Comparison of ENCODE assay signal across 1 cellular context in the genomic region with DNA sequence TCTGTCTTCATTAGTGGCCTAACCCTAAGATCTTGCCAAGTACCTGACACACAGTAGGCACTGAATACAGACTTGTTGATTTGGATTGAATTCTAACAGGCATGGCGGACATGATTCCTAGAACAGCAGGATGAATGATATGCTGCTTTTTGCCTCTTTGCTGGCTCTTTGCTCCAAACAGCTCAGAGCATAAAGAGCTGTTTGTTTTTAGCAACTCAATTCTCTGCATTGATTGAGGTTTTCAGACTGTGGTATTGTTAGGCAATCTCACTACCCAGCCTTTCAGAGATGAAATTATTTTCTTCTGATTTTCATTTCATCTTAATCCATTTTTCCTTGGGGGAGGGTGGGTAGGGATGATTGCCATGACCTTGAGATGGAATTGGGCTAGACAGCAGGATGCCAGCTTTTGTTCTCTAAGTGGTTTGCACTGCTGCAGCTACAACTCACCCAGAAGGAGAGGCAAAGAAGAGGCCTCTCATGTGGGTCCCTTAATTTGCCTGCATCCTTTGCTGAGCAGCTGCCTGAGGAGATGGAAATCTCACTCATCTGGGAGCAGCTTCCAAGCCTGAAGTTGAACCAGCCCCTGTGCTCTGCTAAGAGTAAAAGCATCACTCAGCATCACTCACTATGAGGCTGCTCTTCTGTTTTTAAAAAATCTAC.
TF ChIP-seq lines count a peak whose summit lies in the region.

No MANE protein-coding gene starts in this region.

TF ChIP-seq in WTC11, 78 proteins besides CTCF, POLR2A, EP300 and RAD21 (continued from another document):
- TF ChIP-seq ETV6 (CRISPR knock-in tag; IDR thresholded peaks at IDR 0.05): no peak
- TF ChIP-seq GABPB1 (CRISPR knock-in tag; IDR thresholded peaks at IDR 0.05): no peak
- no peak for TF ChIP-seq CBFB (CRISPR knock-in tag; IDR thresholded peaks at IDR 0.05; ENCODE audit: low read depth)
- no peak for TF ChIP-seq ZNF416 (CRISPR knock-in tag; IDR thresholded peaks at IDR 0.05)
